Comparison of ENCODE assay signal across 12 cellular contexts in genomic region chr1:53107570-53108322, GRCh38. TPM values are rescaled to one million over a fixed set of nuclear protein-coding genes. Genes with fewer than 3 reads are reported as not detected.
A peak's percentile ranks its signal among the peaks of the same experiment; 100 is the strongest.
DNase-seq lines count a peak whose midpoint lies in the region; ATAC-seq, FAIRE-seq and TF ChIP-seq lines count a peak whose summit lies in the region.
"Had no signal": no experiment of that assay in that cellular context is flagged by ENCODE, and none has a peak within 500 bp of the region (broad histone marks: within the 10 kb centered on the region; RNA-seq: fewer than 3 reads in every experiment).

No MANE protein-coding gene starts in this region.

- WGBS in A549 (ENCODE audit: missing lambda C conversion rate) = 16% methylated on average over 15 of the region's 15 CpGs
- 72 to 74% methylated on average over 14 to 15 of the region's 15 CpGs for WGBS in esophagus squamous epithelium, 2 donors

- TF ChIP-seq EP300 in A549 (IDR thresholded peaks at IDR 0.05) = peak; percentile 66 to 83; a peak in 3 of 5 replicates

- H4K20me1 ChIP-seq in PC-3 (ENCODE audit: low read length) (no peaks in the 10 kb centered on the region), fibroblast of lung (ENCODE audit: control insufficient read depth, extremely low read depth, insufficient read depth, low read length) (no peaks in the 10 kb centered on the region)

- H3K9me2 ChIP-seq in PC-3 (replicated peaks; ENCODE audit: low read length) = no peaks in the 10 kb centered on the region

- POLR2A ChIA-PET in A549 (lab: Yijun Ruan, JAX) = no interaction called here
- POLR2A ChIA-PET in PC-3 (lab: Charles Lee; ENCODE audit: unreplicated experiment) = interaction anchor here (0.5 to 0.7 kb wide), 2 partner anchors 35 to 382 kb away, joined by 3 to 4 read pairs; no protein-coding TSS in a partner anchor

- peaks cover 9% of the 10 kb centered on the region for H3F3A ChIP-seq in PC-3 (ENCODE audit: low read length, unreplicated experiment)

- H3K4me3 ChIP-seq in A549 = no peak overlapping the region
- H3K4me3 ChIP-seq in PC-3 (ENCODE audit: low read length) = peak overlapping the region; percentile 41; the same call in 1 of the 2 replicates
- H3K4me3 ChIP-seq in fibroblast of lung (replicated peaks in 1 of 4; ENCODE audit: control extremely low read depth in 1 of 4, insufficient read depth in 1 of 4, low read depth in 3 of 4, low read length in 4 of 4) = no peak overlapping the region
- no peak overlapping the region for H3K4me3 ChIP-seq in esophagus squamous epithelium
- H3K4me3 ChIP-seq: lower lobe of right lung had no signal

- H3K36me3 ChIP-seq in PC-3 (ENCODE audit: low read depth, low read length) (no peaks in the 10 kb centered on the region), fibroblast of lung (ENCODE audit: control insufficient read depth, insufficient read depth, low read length) (no peaks in the 10 kb centered on the region), esophagus squamous epithelium (no peaks in the 10 kb centered on the region)
- H3K36me3 ChIP-seq: lower lobe of right lung had no signal

- H3K9ac ChIP-seq in PC-3 (ENCODE audit: low read length) (peak overlapping the region; percentile 74), fibroblast of lung (ENCODE audit: insufficient read depth, low read length) (no peak overlapping the region)

- H3K4me2 ChIP-seq in A549 = peak overlapping the region; percentile 72
- peak overlapping the region; percentile 70 for H3K4me2 ChIP-seq in PC-3 (ENCODE audit: low read length)
- no peak overlapping the region for H3K4me2 ChIP-seq in fibroblast of lung (ENCODE audit: extremely low read depth, insufficient read depth, low read length)

- no peak for TF ChIP-seq POLR2A in A549 (IDR thresholded peaks at IDR 0.05; ENCODE audit: low read length)
- no peak for TF ChIP-seq POLR2A in esophagus squamous epithelium (IDR thresholded peaks at IDR 0.05)

- no peaks in the 10 kb centered on the region for H3K27me3 ChIP-seq in PC-3 (ENCODE audit: low read length)
- H3K27me3 ChIP-seq in fibroblast of lung (ENCODE audit: control insufficient read depth, insufficient read depth, low read length) = no peaks in the 10 kb centered on the region
- H3K27me3 ChIP-seq in esophagus squamous epithelium = no peaks in the 10 kb centered on the region

- H3K9me3 ChIP-seq in A549 = peaks cover 8% of the 10 kb centered on the region
- H3K9me3 ChIP-seq in PC-3 (ENCODE audit: low read length) = no peaks in the 10 kb centered on the region
- no peaks in the 10 kb centered on the region for H3K9me3 ChIP-seq in fibroblast of lung (ENCODE audit: control insufficient read depth, insufficient read depth, low read depth, low read length)
- H3K9me3 ChIP-seq in esophagus squamous epithelium = no peaks in the 10 kb centered on the region

- TF ChIP-seq RAD21 in A549 (conservative IDR thresholded peaks at IDR 0.05 in 1 of 2, IDR thresholded peaks at IDR 0.05 in 1 of 2) = peak in 1 of 2 experiments; percentile 34; a peak in 2 of 5 replicates

- FAIRE-seq in A549 (lab: Jason Lieb, UNC) = no peak

- ATAC-seq in A549 = peak; percentile 87 to 94
- peak; percentile 89 for ATAC-seq in PC-3
- ATAC-seq in HG03571 (IDR thresholded peaks at IDR 0.05; ENCODE audit: unreplicated experiment) = no peak
- ATAC-seq in left cardiac atrium = no peak
- ATAC-seq: activated T-helper 17 cell treated with anti-CD3 and anti-CD28 coated beads, Interleukin-2, amount 50 U/mL, for 72 hours had no signal

- peaks cover 50% of the 10 kb centered on the region for H3K4me1 ChIP-seq in A549
- peaks cover 59% of the 10 kb centered on the region for H3K4me1 ChIP-seq in PC-3 (ENCODE audit: insufficient read depth, low read length)
- peaks cover 24% of the 10 kb centered on the region for H3K4me1 ChIP-seq in fibroblast of lung (ENCODE audit: control insufficient read depth, extremely low read depth, insufficient read depth, low read length)
- H3K4me1 ChIP-seq in esophagus squamous epithelium = peaks cover 0 to 31% (median 15%) of the 10 kb centered on the region in 3 donors

- CTCF ChIA-PET in A549 (lab: Yijun Ruan, JAX) (interaction anchor here (0.7 to 1.2 kb wide), 2 partner anchors 59 to 69 kb away, joined by 3 read pairs; no protein-coding TSS in a partner anchor), PC-3 (lab: Charles Lee) (no interaction called here)

- H2AFZ ChIP-seq in PC-3 (ENCODE audit: low read length) (peak overlapping the region; percentile 47), fibroblast of lung (ENCODE audit: low read length) (no peak overlapping the region)

- intact Hi-C loops in PC-3 (cut with micrococcal nuclease) (loop anchor here (1.0 to 10.0 kb wide), 3 partner anchors 69 to 183 kb away; partner anchors contain the start of genes ECHDC2 and SCP2), esophagus squamous epithelium (cut with DNase I) (no loop called here), left cardiac atrium (cut with DNase I) (no loop called here)

- H3K27ac ChIP-seq in A549 = peak overlapping the region; percentile 81 to 86
- peak overlapping the region; percentile 96 for H3K27ac ChIP-seq in PC-3 (ENCODE audit: low read length)
- peak overlapping the region; percentile 50 for H3K27ac ChIP-seq in fibroblast of lung (ENCODE audit: insufficient read depth, low read length)
- no peak overlapping the region for H3K27ac ChIP-seq in esophagus squamous epithelium
- H3K27ac ChIP-seq: lower lobe of right lung had no signal

- DNase-seq in A549 (ENCODE audit: low read depth in 1 of 2, low spot score in 1 of 2) (peak; percentile 55 to 88), ELF-1 (ENCODE audit: low read depth, low spot score) (peak; percentile 53), PC-3 (peak; percentile 97), fibroblast of lung (ENCODE audit: low read depth in 2 of 2) (peak; percentile 74 to 95), esophagus squamous epithelium (lab: John Stamatoyannopoulos, UW) (no peak), left cardiac atrium (no peak)
- DNase-seq in activated CD8-positive, alpha-beta memory T cell treated with anti-CD3 and anti-CD28 coated beads, Interleukin-2, amount 50 U/mL, for 48 hours = no peak
- DNase-seq: lower lobe of right lung, NCI-H1105 had no signal

- no peaks in the 10 kb centered on the region for H3K79me2 ChIP-seq in PC-3 (ENCODE audit: low read length)
- H3K79me2 ChIP-seq in fibroblast of lung (ENCODE audit: control insufficient read depth, insufficient read depth, low read length) = no peaks in the 10 kb centered on the region

- no TSS peak for BruUV-seq in PC-3 (replicated peaks; lab: Mats Ljungman, UMichigan)

- TF ChIP-seq CTCF in A549 (IDR thresholded peaks at IDR 0.05) = no peak
- no peak for TF ChIP-seq CTCF in PC-3 (conservative IDR thresholded peaks at IDR 0.05; ENCODE audit: low read depth, low read length)
- no peak for TF ChIP-seq CTCF in fibroblast of lung (conservative IDR thresholded peaks at IDR 0.05 in 1 of 2, IDR thresholded peaks at IDR 0.05 in 1 of 2; ENCODE audit: low read depth in 1 of 2, low read length in 2 of 2)
- no peak for TF ChIP-seq CTCF in esophagus squamous epithelium (IDR thresholded peaks at IDR 0.05)

TF ChIP-seq in A549, 52 proteins besides CTCF, POLR2A, EP300 and RAD21 (continues in another document):
- TF ChIP-seq HEYL (CRISPR knock-in tag; IDR thresholded peaks at IDR 0.05) (no peak), BCL3 (IDR thresholded peaks at IDR 0.05) (peak; percentile 55; the same call in 1 of the 3 replicates), MAZ (IDR thresholded peaks at IDR 0.05; ENCODE audit: borderline replicate concordance, low read depth, low read length) (no peak), MAX (IDR thresholded peaks at IDR 0.05) (peak; percentile 56), POLR2AphosphoS2 (conservative IDR thresholded peaks at IDR 0.05; ENCODE audit: low read length) (no peak), ZFP36 (IDR thresholded peaks at IDR 0.05; ENCODE audit: borderline replicate concordance, partially characterized antibody) (peak; percentile 23), MAFK (IDR thresholded peaks at IDR 0.05; ENCODE audit: partially characterized antibody) (no peak)

RNA-seq across cellular contexts. Expression of gene SLC1A7, which starts 34.7 kb away (rescaled TPM):
- polyA plus RNA-seq in A549 (2011; rRNA removed) (0.12 TPM in 2 replicates), A549 (2017; fragmentation: RNase III; extraction: RNeasy Plus Mini Kit Qiagen cat#74134 plus additional on column Dnase treatment) (0.03 to 0.07 TPM (median 0.04 TPM) in 3 replicates), fibroblast of lung (0.09 and 0.15 TPM in 2 replicates)
- 0.08 and 0.09 TPM in 2 replicates for polyA plus RNA-seq in A549 (2012; cell fraction: cytosol; rRNA removed)
- 0.24 and 0.25 TPM in 2 replicates for polyA plus RNA-seq in A549 (2012; cell fraction: nucleus; rRNA removed)
- 0.12 TPM in 1 of 2 replicates, not detected in the other for polyA minus RNA-seq in A549 (2011; rRNA and poly(A)+ RNA removed)
- total RNA-seq in PC-3 (2014; rRNA removed) (0.23 and 0.26 TPM in 2 replicates), fibroblast of lung (0.26 and 0.33 TPM in 2 replicates), esophagus squamous epithelium (under 1 TPM in 1 of 4 donors, not detected in 3; 0.57 TPM), left cardiac atrium (under 1 TPM; 0.31 to 0.85 TPM)
- polyA plus RNA-seq in fibroblast of lung (2012) = 0.58 and 1.0 TPM in 2 replicates
- 1.9 TPM in 1 of 2 replicates, not detected in the other for polyA minus RNA-seq in fibroblast of lung (ENCODE audit: low replicate concordance)
- total RNA-seq: activated T-helper 17 cell treated with anti-CD3 and anti-CD28 coated beads, Interleukin-2, amount 50 U/mL, for 72 hours; skeletal muscle tissue had no signal

RNA-seq across cellular contexts. Expression of gene PODN, which starts 45.7 kb away (rescaled TPM):
- polyA plus RNA-seq in A549 (2011; rRNA removed) (0.05 and 0.15 TPM in 2 replicates), A549 (2017; fragmentation: RNase III; extraction: RNeasy Plus Mini Kit Qiagen cat#74134 plus additional on column Dnase treatment) (not detected in 3 replicates), fibroblast of lung (21.8 and 31.6 TPM in 2 replicates)
- 0.01 TPM in 1 of 2 replicates, not detected in the other for polyA plus RNA-seq in A549 (2012; cell fraction: cytosol; rRNA removed)
- polyA plus RNA-seq in A549 (2012; cell fraction: nucleus; rRNA removed) = 0.05 and 0.17 TPM in 2 replicates
- polyA minus RNA-seq in A549 (2011; rRNA and poly(A)+ RNA removed) = not detected in 2 replicates
- total RNA-seq in PC-3 (2014; rRNA removed) (not detected in 2 replicates), fibroblast of lung (49.7 and 67.5 TPM in 2 replicates), esophagus squamous epithelium (100 to 1,000 TPM in 1 of 4 donors, 10 to 100 TPM in 2, 1 to 10 TPM in 1; 5.1 to 107 (median 19.0) TPM), left cardiac atrium (10 to 100 TPM; 28.6 to 84.9 TPM)
- polyA plus RNA-seq in fibroblast of lung (2012) = 36.5 and 62.7 TPM in 2 replicates
- polyA minus RNA-seq in fibroblast of lung (ENCODE audit: low replicate concordance) = 21.2 and 26.8 TPM in 2 replicates
- total RNA-seq: activated T-helper 17 cell treated with anti-CD3 and anti-CD28 coated beads, Interleukin-2, amount 50 U/mL, for 72 hours had no signal

Comparison
In these comparisons a context has a peak if more than half of its experiments do, and no peak if none do; other contexts are left out.
1. ATAC-seq: peak in A549 (2 of 2) and PC-3 (single experiment); none in HG03571 (single experiment) and left cardiac atrium (0 of 2).
2. DNase-seq: peak in A549 (2 of 2), ELF-1 (single experiment), PC-3 (single experiment) and fibroblast of lung (2 of 2); none in activated CD8-positive, alpha-beta memory T cell treated with anti-CD3 and anti-CD28 coated beads, Interleukin-2, amount 50 U/mL, for 48 hours (single experiment), esophagus squamous epithelium (single experiment) and left cardiac atrium (single experiment).
3. H3K27ac ChIP-seq: peak in A549 (2 of 2), PC-3 (single experiment) and fibroblast of lung (single experiment); none in esophagus squamous epithelium (0 of 4).